14 cellular contexts compared by ENCODE assay signal in genomic region chr16:80971814-80972213, GRCh38. TPM values are rescaled to one million over a fixed set of nuclear protein-coding genes. Genes with fewer than 3 reads are reported as not detected.
DNase-seq lines count a peak whose midpoint lies in the region; ATAC-seq, FAIRE-seq and TF ChIP-seq lines count a peak whose summit lies in the region.
"Had no signal": no experiment of that assay in that cellular context is flagged by ENCODE, and none has a peak within 500 bp of the region (broad histone marks: within the 10 kb centered on the region; RNA-seq: fewer than 3 reads in every experiment).

No MANE protein-coding gene starts in this region.

- H3K36me3 Mint-ChIP-seq in activated T-cell treated with anti-CD3 and anti-CD28 coated beads, Interleukin-2, amount 50 U/mL, for 72 hours (ENCODE audit: insufficient read depth in 2 of 2): peaks cover 3 to 10% of the 10 kb centered on the region in 2 donors
- peaks cover 29% of the 10 kb centered on the region for H3K36me3 Mint-ChIP-seq in activated T-cell treated with anti-CD3 and anti-CD28 coated beads, Interleukin-2, amount 50 U/mL, for 4 hours (ENCODE audit: insufficient read depth)
- peaks cover 20% of the 10 kb centered on the region for H3K36me3 Mint-ChIP-seq in neural progenitor cell

- no peaks in the 10 kb centered on the region for H3K27me3 ChIP-seq in neural progenitor cell

- peak overlapping the region; percentile 17 for H3K27ac Mint-ChIP-seq in activated T-cell treated with anti-CD3 and anti-CD28 coated beads, Interleukin-2, amount 50 U/mL, for 72 hours
- no peak overlapping the region for H3K27ac Mint-ChIP-seq in neural progenitor cell
- H3K27ac Mint-ChIP-seq: T-helper 2 cell treated with Interferon-gamma antibody and Interleukin-4, amounts not matched to agents 5 μg/mL and 100 μg/mL, for 36 hours had no signal

- no peak overlapping the region for H3K9ac ChIP-seq in neural progenitor cell

- peaks cover 8% of the 10 kb centered on the region for H3K4me1 ChIP-seq in neural progenitor cell

- DNase-seq in activated T-cell treated with anti-CD3 and anti-CD28 coated beads, Interleukin-2, amount 50 U/mL, for 72 hours: no peak
- no peak for DNase-seq in activated T-cell treated with anti-CD3 and anti-CD28 coated beads, Interleukin-2, amount 50 U/mL, for 4 hours
- DNase-seq in neural progenitor cell (ENCODE audit: low spot score) (peak; percentile 23), GM12892 (ENCODE audit: insufficient read length) (no peak), AML-193 (lab: John Stamatoyannopoulos, UW) (no peak)
- DNase-seq: activated T-cell treated with anti-CD3 and anti-CD28 coated beads, Interleukin-2, amount 50 U/mL, for 48 hours; central memory CD4-positive, alpha-beta T cell; IMR-90 had no signal

- H3K4me3 Mint-ChIP-seq in activated T-cell treated with anti-CD3 and anti-CD28 coated beads, Interleukin-2, amount 50 U/mL, for 72 hours: no peak overlapping the region
- H3K4me3 Mint-ChIP-seq in activated T-cell treated with anti-CD3 and anti-CD28 coated beads, Interleukin-2, amount 50 U/mL, for 4 hours: no peak overlapping the region
- no peak overlapping the region for H3K4me3 Mint-ChIP-seq in neural progenitor cell
- H3K4me3 Mint-ChIP-seq: T-helper 2 cell treated with Interferon-gamma antibody and Interleukin-4, amounts not matched to agents 5 μg/mL and 100 μg/mL, for 36 hours had no signal

- no peak overlapping the region for H3K4me3 ChIP-seq in neural progenitor cell
- H3K4me3 ChIP-seq: lung had no signal

- H3K9me3 Mint-ChIP-seq in activated T-cell treated with anti-CD3 and anti-CD28 coated beads, Interleukin-2, amount 50 U/mL, for 72 hours: no peaks in the 10 kb centered on the region
- H3K9me3 Mint-ChIP-seq in activated T-cell treated with anti-CD3 and anti-CD28 coated beads, Interleukin-2, amount 50 U/mL, for 4 hours: no peaks in the 10 kb centered on the region
- no peaks in the 10 kb centered on the region for H3K9me3 Mint-ChIP-seq in neural progenitor cell
- H3K9me3 Mint-ChIP-seq: T-helper 2 cell treated with Interferon-gamma antibody and Interleukin-4, amounts not matched to agents 5 μg/mL and 100 μg/mL, for 36 hours had no signal

- H3K9me3 ChIP-seq in neural progenitor cell (ENCODE audit: low read depth): no peaks in the 10 kb centered on the region

- H3F3A ChIP-seq in neural progenitor cell (ENCODE audit: low read depth): no peaks in the 10 kb centered on the region

- no peak for TF ChIP-seq CTCF in neural progenitor cell (IDR thresholded peaks at IDR 0.05)

- no peak overlapping the region for H2AFZ ChIP-seq in neural progenitor cell (replicated peaks)

- ATAC-seq in activated T-cell treated with anti-CD3 and anti-CD28 coated beads, Interleukin-2, amount 50 U/mL, for 72 hours (replicated peaks in 1 of 2): peak; percentile 27 to 62
- no peak for ATAC-seq in activated T-cell treated with anti-CD3 and anti-CD28 coated beads, Interleukin-2, amount 50 U/mL, for 4 hours
- ATAC-seq in HG02588 (IDR thresholded peaks at IDR 0.05; ENCODE audit: unreplicated experiment) (peak; percentile 66), HG03571 (IDR thresholded peaks at IDR 0.05; ENCODE audit: unreplicated experiment) (peak; percentile 68), esophagus mucosa (no peak)

- no peak overlapping the region for H3K4me2 ChIP-seq in neural progenitor cell

- no peak for FAIRE-seq in GM12892 (lab: Jason Lieb, UNC)
- FAIRE-seq: H54 had no signal

- no peak overlapping the region for H3K27ac ChIP-seq in neural progenitor cell

- H3K79me2 ChIP-seq in neural progenitor cell (ENCODE audit: low read depth): no peaks in the 10 kb centered on the region

- no peaks in the 10 kb centered on the region for H4K20me1 ChIP-seq in neural progenitor cell (ENCODE audit: low read depth)

- peaks cover 14% of the 10 kb centered on the region for H3K4me1 Mint-ChIP-seq in activated T-cell treated with anti-CD3 and anti-CD28 coated beads, Interleukin-2, amount 50 U/mL, for 72 hours (ENCODE audit: low read depth)
- H3K4me1 Mint-ChIP-seq in activated T-cell treated with anti-CD3 and anti-CD28 coated beads, Interleukin-2, amount 50 U/mL, for 4 hours (ENCODE audit: low read depth): no peaks in the 10 kb centered on the region
- H3K4me1 Mint-ChIP-seq in neural progenitor cell: peaks cover 5% of the 10 kb centered on the region

- H3K27me3 Mint-ChIP-seq in activated T-cell treated with anti-CD3 and anti-CD28 coated beads, Interleukin-2, amount 50 U/mL, for 72 hours (ENCODE audit: low read depth): no peaks in the 10 kb centered on the region
- H3K27me3 Mint-ChIP-seq in activated T-cell treated with anti-CD3 and anti-CD28 coated beads, Interleukin-2, amount 50 U/mL, for 4 hours (ENCODE audit: low read depth): no peaks in the 10 kb centered on the region
- peaks cover 4% of the 10 kb centered on the region for H3K27me3 Mint-ChIP-seq in neural progenitor cell (ENCODE audit: insufficient read depth, low read depth)

- H3K36me3 ChIP-seq in neural progenitor cell: no peaks in the 10 kb centered on the region

- no peak for TF ChIP-seq POLR2A in GM12892 (IDR thresholded peaks at IDR 0.05; ENCODE audit: low read depth, low read length)

RNA-seq across cellular contexts. Expression of gene CMC2, which starts 34.9 kb away (rescaled TPM):
- 100 to 1,000 TPM; 114 to 121 TPM for total RNA-seq in activated T-cell treated with anti-CD3 and anti-CD28 coated beads, Interleukin-2, amount 50 U/mL, for 72 hours
- total RNA-seq in activated T-cell treated with anti-CD3 and anti-CD28 coated beads, Interleukin-2, amount 50 U/mL, for 4 hours: 100 to 1,000 TPM; 106 to 112 (median 109) TPM
- 70.5 and 138 TPM in 2 replicates for total RNA-seq in neural progenitor cell (ENCODE audit: low replicate concordance)
- polyA plus RNA-seq in GM12892 (2012; ENCODE audit: missing spikeins): 93.2 TPM
- 36.3 TPM for total RNA-seq in esophagus mucosa

RNA-seq across cellular contexts. Expression of gene CENPN, which starts 35.2 kb away (rescaled TPM):
- total RNA-seq in activated T-cell treated with anti-CD3 and anti-CD28 coated beads, Interleukin-2, amount 50 U/mL, for 72 hours: 10 to 100 TPM; 62.0 to 64.1 TPM
- total RNA-seq in activated T-cell treated with anti-CD3 and anti-CD28 coated beads, Interleukin-2, amount 50 U/mL, for 4 hours: 10 to 100 TPM; 36.0 to 43.4 (median 42.4) TPM
- total RNA-seq in neural progenitor cell (ENCODE audit: low replicate concordance) (76.8 and 111 TPM in 2 replicates), esophagus mucosa (17.6 TPM)
- polyA plus RNA-seq in GM12892 (2012; ENCODE audit: missing spikeins): 53.9 TPM

Comparison
In these comparisons a context has a peak if more than half of its experiments do, and no peak if none do; other contexts are left out.
1. ATAC-seq: peak in activated T-cell treated with anti-CD3 and anti-CD28 coated beads, Interleukin-2, amount 50 U/mL, for 72 hours (2 of 2), HG02588 (single experiment) and HG03571 (single experiment); none in activated T-cell treated with anti-CD3 and anti-CD28 coated beads, Interleukin-2, amount 50 U/mL, for 4 hours (0 of 2) and esophagus mucosa (single experiment).